Comparison of ENCODE assay signal across 8 cellular contexts in the genomic region with DNA sequence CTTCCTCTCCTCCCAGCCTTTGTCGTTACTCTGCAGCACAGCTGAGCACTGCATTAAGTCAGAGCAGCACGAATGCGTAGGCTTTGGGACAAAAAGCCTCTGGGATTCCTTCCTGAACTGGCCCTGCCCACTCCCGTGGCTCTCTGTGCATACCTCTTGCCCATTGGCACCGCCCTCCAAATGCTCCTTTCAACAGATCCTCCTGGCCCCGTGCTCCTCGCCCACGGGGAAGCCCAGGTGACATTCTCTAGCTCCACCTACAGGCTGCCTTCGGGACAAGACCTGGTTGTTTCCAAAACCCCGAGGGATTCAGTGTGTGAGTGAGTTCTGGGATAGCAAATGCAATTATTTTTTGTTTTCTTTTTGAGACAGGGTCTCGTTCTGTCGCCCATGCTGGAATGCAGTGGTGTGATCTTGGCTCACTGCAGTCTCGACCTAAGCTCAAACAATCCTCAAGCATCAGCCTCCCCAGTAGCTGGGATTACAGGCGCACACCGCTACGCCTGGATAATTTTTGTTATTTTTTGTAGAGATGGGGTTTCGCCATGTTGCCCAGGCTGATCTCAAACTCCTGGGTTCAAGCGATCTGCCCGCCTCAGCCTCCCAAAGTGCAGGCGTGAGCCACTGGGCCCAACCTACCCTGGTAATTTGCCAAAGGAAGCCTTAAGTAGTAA. TPM values are rescaled to one million over a fixed set of nuclear protein-coding genes. Genes with fewer than 3 reads are reported as not detected.
A peak's percentile ranks its signal among the peaks of the same experiment; 100 is the strongest.
DNase-seq lines count a peak whose midpoint lies in the region; ATAC-seq, FAIRE-seq and TF ChIP-seq lines count a peak whose summit lies in the region.

No MANE protein-coding gene starts in this region.

- ATAC-seq in HG03432 (IDR thresholded peaks at IDR 0.05; ENCODE audit: unreplicated experiment) = no peak

- FAIRE-seq in frontal cortex (lab: Jason Lieb, UNC) = no peak

- no peak overlapping the region for H3K4me3 ChIP-seq in LNCaP clone FGC (ENCODE audit: low read depth, low read length)

- DNase-seq in GDM1 (lab: John Stamatoyannopoulos, UW) (peak; percentile 50), LNCaP clone FGC (ENCODE audit: low read depth) (peak; percentile 92), SHP77 (lab: John Stamatoyannopoulos, UW) (peak; percentile 82 to 85), frontal cortex (ENCODE audit: low spot score in 2 of 2) (peak; percentile 40 to 76), nucleus accumbens (lab: John Stamatoyannopoulos, UW) (peak in 46 of 56 donors; percentile 8 to 83 (median 52)), superior temporal gyrus (ENCODE audit: extremely low spot score) (peak; percentile 85)
- DNase-seq in activated naive CD4-positive, alpha-beta T cell treated with Interleukin-2 at 50 U/mL for 16 hours = peak; percentile 72

- peak; percentile 91 for TF ChIP-seq CTCF in LNCaP clone FGC (IDR thresholded peaks at IDR 0.05; ENCODE audit: control insufficient read depth, extremely low read depth, insufficient read depth)

RNA-seq across cellular contexts. Expression of a gene that starts 17.9 kb away (rescaled TPM):
- total RNA-seq in frontal cortex = 6.5 TPM

RNA-seq across cellular contexts. Expression of a gene that starts 31.9 kb away (rescaled TPM):
- not detected for total RNA-seq in frontal cortex
